In the genomic region with DNA sequence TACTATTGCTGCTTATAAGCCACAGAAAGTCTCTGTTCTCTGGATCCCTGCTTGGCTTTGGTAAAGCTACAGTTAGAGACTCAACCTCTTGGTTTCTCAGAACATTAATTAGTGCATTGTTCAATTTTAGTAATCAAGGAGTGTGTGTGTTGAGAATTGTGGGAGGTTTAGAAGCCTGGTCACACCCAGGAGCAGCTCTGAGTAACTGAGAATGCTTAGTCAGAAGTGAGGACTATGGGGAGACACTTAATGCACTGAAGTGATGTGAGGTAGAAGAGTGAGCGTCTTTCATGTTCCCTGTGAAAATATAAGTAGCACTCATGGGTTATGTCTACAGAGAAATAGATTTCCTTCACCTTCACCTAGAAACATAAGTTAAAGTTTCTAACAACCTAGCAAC, we compare ENCODE assay signal across 34 cellular contexts. TPM values are rescaled to one million over a fixed set of nuclear protein-coding genes. Genes with fewer than 3 reads are reported as not detected.
DNase-seq lines count a peak whose midpoint lies in the region; ATAC-seq, FAIRE-seq and TF ChIP-seq lines count a peak whose summit lies in the region.
"Had no signal": no experiment of that assay in that cellular context is flagged by ENCODE, and none has a peak within 500 bp of the region (broad histone marks: within the 10 kb centered on the region; RNA-seq: fewer than 3 reads in every experiment).

No MANE protein-coding gene starts in this region.

- H3K79me2 ChIP-seq in GM12878 (ENCODE audit: control insufficient read depth, insufficient read depth, low read length) = no peaks in the 10 kb centered on the region
- H3K79me2 ChIP-seq: parathyroid adenoma had no signal

- BruUV-seq in GM12878 (replicated peaks; lab: Mats Ljungman, UMichigan) = no TSS peak

- intact Hi-C loops in activated CD8-positive, alpha-beta T cell treated with anti-CD3 and anti-CD28 coated beads for 36 hours (cut with micrococcal nuclease) = no loop called here
- intact Hi-C loops in GM12878 (cut with micrococcal nuclease; ENCODE audit: unreplicated experiment) = no loop called here

- H3K27me3 ChIP-seq in GM12878 (replicated peaks in 1 of 2; ENCODE audit: control insufficient read depth in 2 of 2, insufficient read depth in 2 of 2, low read length in 1 of 2) = no peaks in the 10 kb centered on the region
- H3K27me3 ChIP-seq: neural progenitor cell, right atrium auricular region had no signal

- no peak overlapping the region for H3K27ac ChIP-seq in GM12878 (ENCODE audit: control insufficient read depth, insufficient read depth)
- H3K27ac ChIP-seq: A549, coronary artery, neural progenitor cell, parathyroid adenoma, right atrium auricular region, SK-N-MC had no signal

- H3K9me3 ChIP-seq in GM12878 (replicated peaks; ENCODE audit: control insufficient read depth, insufficient read depth, low read length) = no peaks in the 10 kb centered on the region
- H3K9me3 ChIP-seq: A549, right atrium auricular region had no signal

- TF ChIP-seq CTCF in activated CD8-positive, alpha-beta T cell treated with anti-CD3 and anti-CD28 coated beads for 36 hours (IDR thresholded peaks at IDR 0.05) = no peak
- no peak for TF ChIP-seq CTCF in GM12878 (IDR thresholded peaks at IDR 0.05 in 2 of 3, conservative IDR thresholded peaks at IDR 0.05 in 1 of 3; ENCODE audit: control insufficient read depth in 2 of 3, extremely low read depth in 1 of 3, insufficient read depth in 1 of 3, low read depth in 3 of 3, low read length in 3 of 3)

- no peaks in the 10 kb centered on the region for H3K9me3 Mint-ChIP-seq in activated CD8-positive, alpha-beta T cell treated with anti-CD3 and anti-CD28 coated beads for 36 hours
- no peaks in the 10 kb centered on the region for H3K9me3 Mint-ChIP-seq in activated CD8-positive, alpha-beta T cell treated with anti-CD3 and anti-CD28 coated beads, Interleukin-2, amount 10 ng/mL, durations not matched to agents 7 days and 5 days (ENCODE audit: insufficient read depth)
- H3K9me3 Mint-ChIP-seq: activated B cell treated with CpG ODN at 0.5 μM for 24 hours; activated naive CD8-positive, alpha-beta T cell treated with anti-CD3 and anti-CD28 coated beads, Interleukin-2, amount 10 ng/mL, durations not matched to agents 7 days and 5 days; activated T-helper 1 cell treated with anti-CD3 and anti-CD28 coated beads, Interleukin-12 subunit alpha, Interleukin-12 subunit beta, Interleukin-2, Interleukin-4 antibody, amounts not matched to agents 30 ng/mL and 10 ng/mL and 1 ng/mL, durations not matched to agents 14 hours and 24 hours and 36 hours; IgD-negative memory B cell; immature natural killer cell; memory B cell; neural progenitor cell; type B pancreatic cell had no signal

- 50% methylated on average over 1 of the region's 1 CpG for WGBS in GM12878 (ENCODE audit: insufficient coverage, insufficient replicate concordance, low lambda C conversion rate, missing lambda C conversion rate)

- H3K27ac Mint-ChIP-seq in activated CD8-positive, alpha-beta T cell treated with anti-CD3 and anti-CD28 coated beads for 36 hours = no peak overlapping the region
- H3K27ac Mint-ChIP-seq in activated CD8-positive, alpha-beta T cell treated with anti-CD3 and anti-CD28 coated beads, Interleukin-2, amount 10 ng/mL, durations not matched to agents 7 days and 5 days = no peak overlapping the region
- H3K27ac Mint-ChIP-seq: activated B cell treated with CpG ODN at 0.5 μM for 24 hours; activated naive CD8-positive, alpha-beta T cell treated with anti-CD3 and anti-CD28 coated beads, Interleukin-2, amount 10 ng/mL, durations not matched to agents 7 days and 5 days; activated T-helper 1 cell treated with anti-CD3 and anti-CD28 coated beads, Interleukin-12 subunit alpha, Interleukin-12 subunit beta, Interleukin-2, Interleukin-4 antibody, amounts not matched to agents 30 ng/mL and 10 ng/mL and 1 ng/mL, durations not matched to agents 14 hours and 24 hours and 36 hours; immature natural killer cell; memory B cell; neural progenitor cell; type B pancreatic cell had no signal

- no peak for TF ChIP-seq POLR2A in GM12878 (IDR thresholded peaks at IDR 0.05; ENCODE audit: low read depth, low read length)

- TF ChIP-seq RAD21 in GM12878 (IDR thresholded peaks at IDR 0.05; ENCODE audit: insufficient read depth, low read depth, low read length) = no peak

- no peak for TF ChIP-seq EP300 in GM12878 (IDR thresholded peaks at IDR 0.05; ENCODE audit: borderline replicate concordance in 1 of 2, control insufficient read depth in 1 of 2, low read depth in 2 of 2, low read length in 2 of 2)

- ATAC-seq in activated CD8-positive, alpha-beta T cell treated with anti-CD3 and anti-CD28 coated beads for 36 hours = peak; percentile 89
- ATAC-seq in activated CD8-positive, alpha-beta T cell treated with anti-CD3 and anti-CD28 coated beads, Interleukin-2, amount 10 ng/mL, durations not matched to agents 7 days and 5 days = no peak
- ATAC-seq in GM12878 (peak; percentile 78), HG03469 (IDR thresholded peaks at IDR 0.05; ENCODE audit: unreplicated experiment) (no peak), HG03432 (IDR thresholded peaks at IDR 0.05; ENCODE audit: unreplicated experiment) (no peak), HG03135 (IDR thresholded peaks at IDR 0.05; ENCODE audit: unreplicated experiment) (no peak)
- ATAC-seq: A549, left colon, PC-3 had no signal

- no peaks in the 10 kb centered on the region for H3K4me1 ChIP-seq in GM12878 (ENCODE audit: control insufficient read depth, insufficient read depth, low read length)
- H3K4me1 ChIP-seq: A549, neural progenitor cell, parathyroid adenoma had no signal

- H4K20me1 ChIP-seq in GM12878 (ENCODE audit: control insufficient read depth, insufficient read depth) = no peaks in the 10 kb centered on the region

- RAD21 ChIA-PET in GM12878 (lab: Charles Lee; ENCODE audit: unreplicated experiment) = no interaction called here

- in situ Hi-C loops in GM12878 (cut with MboI) = no loop called here

- FAIRE-seq in GM12878 (lab: Jason Lieb, UNC) = no peak
- FAIRE-seq: A549, astrocyte had no signal

- H3K9ac ChIP-seq in GM12878 (ENCODE audit: control insufficient read depth, insufficient read depth, low read length) = no peak overlapping the region
- H3K9ac ChIP-seq: neural progenitor cell, parathyroid adenoma had no signal

- CTCF ChIA-PET in activated CD8-positive, alpha-beta T cell treated with anti-CD3 and anti-CD28 coated beads for 36 hours (lab: Charles Lee) = interaction anchor here (0.8 to 1.9 kb wide), 6 partner anchors 16 to 256 kb away, joined by 3 to 9 read pairs (median 3); no protein-coding TSS in a partner anchor
- CTCF ChIA-PET in activated CD8-positive, alpha-beta T cell treated with anti-CD3 and anti-CD28 coated beads, Interleukin-2, amount 10 ng/mL, durations not matched to agents 7 days and 5 days (lab: Charles Lee) = interaction anchor here (0.9 to 2.5 kb wide), 6 partner anchors 9 to 31 kb away, joined by 3 to 8 read pairs (median 4); a partner anchor contains a TSS
- CTCF ChIA-PET in GM12878 (lab: Yijun Ruan, JAX) = interaction anchor here (1.2 to 2.5 kb wide), 2 partner anchors 26 to 27 kb away, joined by 4 to 9 read pairs; no protein-coding TSS in a partner anchor

- SMC1A ChIA-PET in GM12878 (lab: Charles Lee; ENCODE audit: uncharacterized antibody, unreplicated experiment) = interaction anchor here (0.8 to 1.4 kb wide), 3 partner anchors 15 to 253 kb away, joined by 3 to 4 read pairs (median 3); no protein-coding TSS in a partner anchor

- no peak overlapping the region for H3K4me3 ChIP-seq in GM12878
- H3K4me3 ChIP-seq: A549, coronary artery, neural progenitor cell, right atrium auricular region, SK-N-MC, smooth muscle cell had no signal

- H3K4me2 ChIP-seq in GM12878 (ENCODE audit: control insufficient read depth, insufficient read depth) = no peak overlapping the region
- H3K4me2 ChIP-seq: A549, neural progenitor cell, smooth muscle cell had no signal

- no peaks in the 10 kb centered on the region for H3K27me3 Mint-ChIP-seq in activated CD8-positive, alpha-beta T cell treated with anti-CD3 and anti-CD28 coated beads for 36 hours
- no peaks in the 10 kb centered on the region for H3K27me3 Mint-ChIP-seq in activated CD8-positive, alpha-beta T cell treated with anti-CD3 and anti-CD28 coated beads, Interleukin-2, amount 10 ng/mL, durations not matched to agents 7 days and 5 days (ENCODE audit: low read depth)
- H3K27me3 Mint-ChIP-seq: activated B cell treated with CpG ODN at 0.5 μM for 24 hours; activated naive CD8-positive, alpha-beta T cell treated with anti-CD3 and anti-CD28 coated beads, Interleukin-2, amount 10 ng/mL, durations not matched to agents 7 days and 5 days; IgD-negative memory B cell; memory B cell; type B pancreatic cell had no signal

- H3K36me3 Mint-ChIP-seq in activated CD8-positive, alpha-beta T cell treated with anti-CD3 and anti-CD28 coated beads for 36 hours (ENCODE audit: low read depth) = no peaks in the 10 kb centered on the region
- peaks cover 10% of the 10 kb centered on the region for H3K36me3 Mint-ChIP-seq in activated CD8-positive, alpha-beta T cell treated with anti-CD3 and anti-CD28 coated beads, Interleukin-2, amount 10 ng/mL, durations not matched to agents 7 days and 5 days (ENCODE audit: low read depth)
- H3K36me3 Mint-ChIP-seq: IgD-negative memory B cell, immature natural killer cell, neural progenitor cell, type B pancreatic cell had no signal

- peaks cover 24% of the 10 kb centered on the region for H3K4me1 Mint-ChIP-seq in activated CD8-positive, alpha-beta T cell treated with anti-CD3 and anti-CD28 coated beads for 36 hours (ENCODE audit: low read depth)
- peaks cover 32% of the 10 kb centered on the region for H3K4me1 Mint-ChIP-seq in activated CD8-positive, alpha-beta T cell treated with anti-CD3 and anti-CD28 coated beads, Interleukin-2, amount 10 ng/mL, durations not matched to agents 7 days and 5 days (ENCODE audit: low read depth)
- H3K4me1 Mint-ChIP-seq: activated B cell treated with CpG ODN at 0.5 μM for 24 hours, IgD-negative memory B cell, memory B cell, neural progenitor cell had no signal

- no peak overlapping the region for H3K4me3 Mint-ChIP-seq in activated CD8-positive, alpha-beta T cell treated with anti-CD3 and anti-CD28 coated beads for 36 hours
- no peak overlapping the region for H3K4me3 Mint-ChIP-seq in activated CD8-positive, alpha-beta T cell treated with anti-CD3 and anti-CD28 coated beads, Interleukin-2, amount 10 ng/mL, durations not matched to agents 7 days and 5 days
- H3K4me3 Mint-ChIP-seq: activated B cell treated with CpG ODN at 0.5 μM for 24 hours; activated naive CD8-positive, alpha-beta T cell treated with anti-CD3 and anti-CD28 coated beads, Interleukin-2, amount 10 ng/mL, durations not matched to agents 7 days and 5 days; activated T-helper 1 cell treated with anti-CD3 and anti-CD28 coated beads, Interleukin-12 subunit alpha, Interleukin-12 subunit beta, Interleukin-2, Interleukin-4 antibody, amounts not matched to agents 30 ng/mL and 10 ng/mL and 1 ng/mL, durations not matched to agents 14 hours and 24 hours and 36 hours; IgD-negative memory B cell; immature natural killer cell; memory B cell; neural progenitor cell; type B pancreatic cell had no signal

- no peak for DNase-seq in activated CD8-positive, alpha-beta T cell treated with anti-CD3 and anti-CD28 coated beads for 36 hours
- DNase-seq in activated CD8-positive, alpha-beta T cell treated with anti-CD3 and anti-CD28 coated beads, Interleukin-2, amount 10 ng/mL, durations not matched to agents 7 days and 5 days = no peak
- DNase-seq in stimulated activated CD4-positive, alpha-beta T cell treated with anti-CD3 and anti-CD28 coated beads, Interleukin-1b, Interleukin-23, amount 100 ng/mL, for 48 hours = peak; percentile 26
- no peak for DNase-seq in stimulated activated CD4-positive, alpha-beta T cell treated with anti-CD3 and anti-CD28 coated beads, Interleukin-12 subunit alpha, Interleukin-12 subunit beta, amount 100 ng/mL, for 4 hours
- DNase-seq in GM12878 (ENCODE audit: low read depth, low spot score) = no peak
- DNase-seq: activated B cell treated with CpG ODN at 0.5 μM for 24 hours; activated CD8-positive, alpha-beta memory T cell treated with anti-CD3 and anti-CD28 coated beads for 24 hours; activated naive CD8-positive, alpha-beta T cell treated with anti-CD3 and anti-CD28 coated beads, Interleukin-2, amount 10 ng/mL, durations not matched to agents 7 days and 5 days; Calu3; caudate nucleus; DND-41; effector CD8-positive, alpha-beta T cell; immature natural killer cell; left colon; MV-4-11; NCI-H1436; NCI-H2081; NCI-H524 treated with DMSO at 0.1 percent for 48 hours; PC-3 had no signal

- POLR2A ChIA-PET in activated CD8-positive, alpha-beta T cell treated with anti-CD3 and anti-CD28 coated beads for 36 hours (lab: Charles Lee) = interaction anchor here (0.6 to 1.4 kb wide), 2 partner anchors 285 to 290 kb away, joined by 3 read pairs; a partner anchor contains a TSS
- POLR2A ChIA-PET in activated CD8-positive, alpha-beta T cell treated with anti-CD3 and anti-CD28 coated beads, Interleukin-2, amount 10 ng/mL, durations not matched to agents 7 days and 5 days (lab: Charles Lee) = interaction anchor here (1.7 kb wide), 1 partner anchor 31 kb away, joined by 4 read pairs; no protein-coding TSS in a partner anchor
- POLR2A ChIA-PET in GM12878 (lab: Charles Lee) = no interaction called here

- H3K36me3 ChIP-seq in GM12878 (ENCODE audit: control insufficient read depth in 2 of 2, insufficient read depth in 2 of 2, low read length in 1 of 2) = no peaks in the 10 kb centered on the region
- H3K36me3 ChIP-seq: neural progenitor cell, right atrium auricular region had no signal

- H2AFZ ChIP-seq in GM12878 (ENCODE audit: control insufficient read depth, low read depth, low read length) = no peak overlapping the region
- H2AFZ ChIP-seq: neural progenitor cell, parathyroid adenoma had no signal

RNA-seq across cellular contexts. Expression of a gene that starts 8.3 kb away (rescaled TPM):
- 10 to 100 TPM; 13.3 to 14.9 TPM for total RNA-seq in activated CD8-positive, alpha-beta T cell treated with anti-CD3 and anti-CD28 coated beads for 36 hours
- total RNA-seq in activated CD8-positive, alpha-beta T cell treated with anti-CD3 and anti-CD28 coated beads, Interleukin-2, amount 10 ng/mL, durations not matched to agents 7 days and 5 days = 10 to 100 TPM; 12.9 to 15.0 TPM
- 23.9 and 26.3 TPM in 2 replicates for total RNA-seq in GM12878 (2013; cell fraction: nucleolus; rRNA removed)
- 25.3 and 32.5 TPM in 2 replicates for total RNA-seq in GM12878 (2014; rRNA removed)
- 19.1 and 19.7 TPM in 2 replicates for total RNA-seq in GM12878 (2014; rRNA removed; fragmentation: Illumina TruSeq; extraction: Trizol)
- total RNA-seq in GM12878 (2021) = 38.4 and 39.2 TPM in 2 replicates
- 43.4 TPM for polyA plus RNA-seq in GM12878 (2011; ENCODE audit: low read depth)
- polyA plus RNA-seq in GM12878 (2011; rRNA removed) = 18.1 and 32.2 TPM in 2 replicates
- 54.6 and 70.4 TPM in 2 replicates for polyA plus RNA-seq in GM12878 (2011; cell fraction: cytosol; rRNA removed)
- 40.9 and 41.4 TPM in 2 replicates for polyA plus RNA-seq in GM12878 (2011; cell fraction: nucleus; rRNA removed)
- 45.7 and 60.9 TPM in 2 replicates for polyA plus RNA-seq in GM12878 (2012)
- 39.5 and 39.9 TPM in 2 replicates for polyA plus RNA-seq in GM12878 (2014; fragmentation: Illumina TruSeq; extraction: Trizol)
- polyA plus RNA-seq in GM12878 (2014; fragmentation: Nextera tagmentation; extraction: Ambion mirVana) = 10 to 100 TPM in 1 of 2 experiments, 1 to 10 TPM in 1; 7.4 to 11.6 TPM
- 23.9 and 32.0 TPM in 2 replicates for polyA plus RNA-seq in GM12878 (2014; rRNA removed)
- 10 to 100 TPM; 75.4 to 78.2 TPM for polyA plus RNA-seq in GM12878 (2016; fragmentation: Nextera tagmentation; extraction: Ambion mirVana)
- polyA minus RNA-seq in GM12878 (2011; rRNA and poly(A)+ RNA removed) = 44.8 and 58.0 TPM in 2 replicates
- polyA minus RNA-seq in GM12878 (2011; cell fraction: cytosol; rRNA and poly(A)+ RNA removed) = 28.2 and 29.3 TPM in 2 replicates
- polyA minus RNA-seq in GM12878 (2011; cell fraction: nucleus; rRNA and poly(A)+ RNA removed) = 19.0 and 37.1 TPM in 2 replicates
- total RNA-seq: PC-3 had no signal

RNA-seq across cellular contexts. Expression of a gene that starts 29.7 kb away (rescaled TPM):
- total RNA-seq in activated CD8-positive, alpha-beta T cell treated with anti-CD3 and anti-CD28 coated beads for 36 hours = 10 to 100 TPM; 48.6 to 49.0 TPM
- 10 to 100 TPM; 58.5 to 62.6 TPM for total RNA-seq in activated CD8-positive, alpha-beta T cell treated with anti-CD3 and anti-CD28 coated beads, Interleukin-2, amount 10 ng/mL, durations not matched to agents 7 days and 5 days
- total RNA-seq in GM12878 (2013; cell fraction: nucleolus; rRNA removed) = 387 and 393 TPM in 2 replicates
- total RNA-seq in GM12878 (2014; rRNA removed) = 70.0 and 85.3 TPM in 2 replicates
- total RNA-seq in GM12878 (2014; rRNA removed; fragmentation: Illumina TruSeq; extraction: Trizol) = 78.2 and 82.0 TPM in 2 replicates
- total RNA-seq in GM12878 (2021) = 61.1 and 62.9 TPM in 2 replicates
- 25.2 TPM for polyA plus RNA-seq in GM12878 (2011; ENCODE audit: low read depth)
- polyA plus RNA-seq in GM12878 (2011; rRNA removed) = 147 and 217 TPM in 2 replicates
- polyA plus RNA-seq in GM12878 (2011; cell fraction: cytosol; rRNA removed) = 63.3 and 70.5 TPM in 2 replicates
- 80.6 and 126 TPM in 2 replicates for polyA plus RNA-seq in GM12878 (2011; cell fraction: nucleus; rRNA removed)
- polyA plus RNA-seq in GM12878 (2012) = 42.9 and 53.2 TPM in 2 replicates
- 89.8 and 117 TPM in 2 replicates for polyA plus RNA-seq in GM12878 (2014; fragmentation: Illumina TruSeq; extraction: Trizol)
- polyA plus RNA-seq in GM12878 (2014; fragmentation: Nextera tagmentation; extraction: Ambion mirVana) = 10 to 100 TPM; 50.1 to 54.9 TPM
- polyA plus RNA-seq in GM12878 (2014; rRNA removed) = 46.4 and 55.8 TPM in 2 replicates
- 10 to 100 TPM; 69.9 to 73.7 TPM for polyA plus RNA-seq in GM12878 (2016; fragmentation: Nextera tagmentation; extraction: Ambion mirVana)
- polyA minus RNA-seq in GM12878 (2011; rRNA and poly(A)+ RNA removed) = 125 and 188 TPM in 2 replicates
- polyA minus RNA-seq in GM12878 (2011; cell fraction: cytosol; rRNA and poly(A)+ RNA removed) = 40.6 and 46.1 TPM in 2 replicates
- polyA minus RNA-seq in GM12878 (2011; cell fraction: nucleus; rRNA and poly(A)+ RNA removed) = 104 and 109 TPM in 2 replicates

Comparison
In these comparisons a context has a peak if more than half of its experiments do, and no peak if none do; other contexts are left out.
1. ATAC-seq: peak in activated CD8-positive, alpha-beta T cell treated with anti-CD3 and anti-CD28 coated beads for 36 hours (single experiment) and GM12878 (single experiment); none in activated CD8-positive, alpha-beta T cell treated with anti-CD3 and anti-CD28 coated beads, Interleukin-2, amount 10 ng/mL, durations not matched to agents 7 days and 5 days (single experiment), HG03469 (single experiment), HG03432 (single experiment) and HG03135 (single experiment).